ENCODE assay signal across 8 cellular contexts in the genomic region with DNA sequence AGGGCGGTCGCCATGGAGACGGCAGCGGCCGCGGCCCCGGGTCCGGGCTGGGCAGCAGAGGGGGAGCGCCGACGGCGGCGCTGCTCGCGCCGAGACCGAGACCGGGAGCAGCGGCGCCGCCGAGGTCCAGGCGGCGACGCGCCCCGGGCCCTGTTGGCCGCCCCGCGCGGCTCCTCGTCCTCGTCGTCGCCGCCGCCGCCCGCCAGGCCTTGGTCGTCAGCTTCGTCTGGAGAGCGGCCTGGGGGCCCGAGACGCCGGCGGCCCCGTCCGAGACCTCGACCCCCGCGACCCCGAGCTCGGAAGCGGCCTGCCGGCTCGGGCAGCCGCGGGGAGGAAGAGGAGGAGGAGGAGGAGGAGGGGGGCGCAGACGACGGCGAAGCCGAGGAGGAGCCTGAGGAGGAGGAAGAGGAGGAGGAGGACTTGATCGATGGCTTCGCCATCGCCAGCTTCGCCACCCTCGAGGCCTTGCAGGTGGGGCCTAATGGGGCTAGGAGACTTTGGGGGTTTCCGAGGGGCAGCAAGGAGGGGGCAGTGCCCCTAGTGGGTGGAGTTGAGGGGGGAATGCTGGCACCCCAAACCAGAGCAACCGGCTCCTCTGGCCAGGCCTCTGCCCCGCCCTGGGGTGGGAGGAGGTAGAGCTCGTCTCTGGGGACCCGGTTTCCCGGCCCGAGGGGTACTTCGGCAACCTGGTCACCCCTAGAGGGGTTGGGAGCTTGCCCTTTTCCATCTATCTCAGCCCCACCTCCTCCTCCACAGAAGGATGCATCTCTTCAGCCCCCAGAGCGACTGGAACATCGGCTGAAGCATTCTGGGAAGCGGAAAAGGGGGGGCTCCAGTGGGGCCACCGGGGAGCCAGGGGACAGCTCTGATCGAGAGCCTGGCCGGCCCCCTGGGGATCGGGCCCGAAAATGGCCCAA. TPM values are rescaled to one million over a fixed set of nuclear protein-coding genes. Genes with fewer than 3 reads are reported as not detected.
DNase-seq lines count a peak whose midpoint lies in the region; ATAC-seq and TF ChIP-seq lines count a peak whose summit lies in the region.

No MANE protein-coding gene starts in this region.

- peaks cover 22% of the 10 kb centered on the region for H4K20me1 ChIP-seq in PC-9 (ENCODE audit: insufficient read depth)

- H3K4me1 Mint-ChIP-seq in activated naive CD8-positive, alpha-beta T cell treated with anti-CD3 and anti-CD28 coated beads for 36 hours: peaks cover 52% of the 10 kb centered on the region

- H2AFZ ChIP-seq in PC-9: peak overlapping the region; percentile 67

- peaks cover 28% of the 10 kb centered on the region for H3F3A ChIP-seq in PC-9 (ENCODE audit: insufficient read depth, low read depth)

- H3K27ac Mint-ChIP-seq in activated naive CD8-positive, alpha-beta T cell treated with anti-CD3 and anti-CD28 coated beads for 36 hours: peak overlapping the region; percentile 95

- ATAC-seq in right cardiac atrium (no peak), HG02642 (IDR thresholded peaks at IDR 0.05; ENCODE audit: poor library complexity, unreplicated experiment) (no peak)

- WGBS in right cardiac atrium: under 1% methylated on average over 83 of the region's 84 CpGs

- peak overlapping the region; percentile 64 for H3K4me3 ChIP-seq in GM12865 (ENCODE audit: low read depth, low read length)
- H3K4me3 ChIP-seq in PC-9: peak overlapping the region; percentile 62
- H3K4me3 ChIP-seq in right cardiac atrium (ENCODE audit: low read length): peak overlapping the region; percentile 96
- H3K4me3 ChIP-seq in skeletal muscle tissue (ENCODE audit: low read length in 3 of 3): peak overlapping the region; percentile 80 to 97 (median 86)

- H3K9me3 ChIP-seq in PC-9 (ENCODE audit: insufficient read depth, low read depth) (no peaks in the 10 kb centered on the region), right cardiac atrium (ENCODE audit: control insufficient read depth, low read length) (no peaks in the 10 kb centered on the region), skeletal muscle tissue (ENCODE audit: control insufficient read depth in 3 of 3, low read length in 3 of 3) (no peaks in the 10 kb centered on the region)

- peaks cover 43% of the 10 kb centered on the region for H3K79me2 ChIP-seq in PC-9 (ENCODE audit: low read depth)

- H3K9ac ChIP-seq in skeletal muscle tissue (ENCODE audit: low read depth in 1 of 3, low read length in 3 of 3): peak overlapping the region; percentile 97 to 98 (median 98)

- CTCF ChIA-PET in PC-9 (lab: Charles Lee): interaction anchor here (0.6 to 1.5 kb wide), 4 partner anchors 34 to 281 kb away, joined by 3 to 7 read pairs (median 4); a partner anchor contains a TSS

- H3K4me3 Mint-ChIP-seq in activated naive CD8-positive, alpha-beta T cell treated with anti-CD3 and anti-CD28 coated beads for 36 hours: peak overlapping the region; percentile 94

- no peaks in the 10 kb centered on the region for H3K9me2 ChIP-seq in PC-9 (ENCODE audit: insufficient read depth)

- no peaks in the 10 kb centered on the region for H3K9me3 Mint-ChIP-seq in activated naive CD8-positive, alpha-beta T cell treated with anti-CD3 and anti-CD28 coated beads for 36 hours

- peak overlapping the region; percentile 86 for H3K27ac ChIP-seq in PC-9
- H3K27ac ChIP-seq in right cardiac atrium (ENCODE audit: low read length): peak overlapping the region; percentile 99
- H3K27ac ChIP-seq in skeletal muscle tissue (ENCODE audit: low read depth, low read length): peak overlapping the region; percentile 98

- no peaks in the 10 kb centered on the region for H3K27me3 Mint-ChIP-seq in activated naive CD8-positive, alpha-beta T cell treated with anti-CD3 and anti-CD28 coated beads for 36 hours

- no peaks in the 10 kb centered on the region for H3K27me3 ChIP-seq in PC-9 (ENCODE audit: insufficient read depth, low read depth)
- no peaks in the 10 kb centered on the region for H3K27me3 ChIP-seq in right cardiac atrium (ENCODE audit: control insufficient read depth, insufficient read depth)
- H3K27me3 ChIP-seq in skeletal muscle tissue (ENCODE audit: control insufficient read depth in 3 of 3, insufficient read depth in 3 of 3, low read length in 3 of 3): no peaks in the 10 kb centered on the region

- POLR2A ChIA-PET in PC-9 (lab: Charles Lee; ENCODE audit: unreplicated experiment): interaction anchor here (0.5 to 1.0 kb wide), 5 partner anchors 38 to 602 kb away, joined by 4 to 11 read pairs (median 4); no protein-coding TSS in a partner anchor

- DNase-seq in GM12865 (ENCODE audit: low read depth) (peak; percentile 66), PC-9 (peak; percentile 49 to 72), right cardiac atrium (peak; percentile 58 to 83 (median 75)), SHP77 treated with DMSO at 0.1 percent for 48 hours (lab: John Stamatoyannopoulos, UW) (no peak), NCI-H187 (lab: John Stamatoyannopoulos, UW) (no peak)
- DNase-seq in activated naive CD8-positive, alpha-beta T cell treated with anti-CD3 and anti-CD28 coated beads for 36 hours: peak; percentile 63

- peak overlapping the region; percentile 97 for H3K4me2 ChIP-seq in PC-9

- H3K36me3 ChIP-seq in PC-9 (ENCODE audit: low read depth) (peaks cover 26% of the 10 kb centered on the region), skeletal muscle tissue (ENCODE audit: control insufficient read depth in 3 of 3, insufficient read depth in 3 of 3, low read length in 3 of 3) (peaks cover 51 to 56% (median 54%) of the 10 kb centered on the region in 3 donors)

- H3K4me1 ChIP-seq in PC-9 (replicated peaks; ENCODE audit: insufficient read depth) (peaks cover 26% of the 10 kb centered on the region), right cardiac atrium (ENCODE audit: control insufficient read depth, insufficient read depth, low read length) (peaks cover 12% of the 10 kb centered on the region), skeletal muscle tissue (ENCODE audit: control insufficient read depth in 3 of 3, insufficient read depth in 3 of 3, low read length in 3 of 3) (peaks cover 32 to 53% (median 43%) of the 10 kb centered on the region in 3 donors)

- no TSS peak for BruUV-seq in PC-9 (replicated peaks; lab: Mats Ljungman, UMichigan)

- peaks cover 60% of the 10 kb centered on the region for H3K36me3 Mint-ChIP-seq in activated naive CD8-positive, alpha-beta T cell treated with anti-CD3 and anti-CD28 coated beads for 36 hours

- TF ChIP-seq CTCF in GM12865 (IDR thresholded peaks at IDR 0.05; ENCODE audit: insufficient read depth, low read depth, low read length, missing control alignments): peak; percentile 11
- TF ChIP-seq CTCF in PC-9 (conservative IDR thresholded peaks at IDR 0.05): 0 out of 2 replicates have a peak, but pooled peaks have one; percentile 32

- intact Hi-C loops in PC-9 (cut with micrococcal nuclease; ENCODE audit: unreplicated experiment) (loop anchor here (1.0 to 10.0 kb wide), 8 partner anchors 75 to 795 kb away; a partner anchor contains a TSS), right cardiac atrium (cut with DNase I) (no loop called here)

RNA-seq across cellular contexts. Expression of a gene that starts 1.5 kb away (rescaled TPM):
- total RNA-seq in PC-9 (2021): 87.5 and 128 TPM in 2 replicates
- 10 to 100 TPM; 92.8 to 94.5 TPM for total RNA-seq in activated naive CD8-positive, alpha-beta T cell treated with anti-CD3 and anti-CD28 coated beads for 36 hours
- 10 to 100 TPM; 37.4 to 43.2 (median 38.4) TPM for total RNA-seq in right cardiac atrium
- polyA plus RNA-seq in right cardiac atrium: 30.4 TPM
- 7.3 TPM for total RNA-seq in skeletal muscle tissue

RNA-seq across cellular contexts. Expression of a gene that starts 9.0 kb away (rescaled TPM):
- total RNA-seq in PC-9 (2021) (67.3 and 85.3 TPM in 2 replicates), right cardiac atrium (10 to 100 TPM; 22.9 to 27.6 (median 24.3) TPM), skeletal muscle tissue (6.8 TPM)
- total RNA-seq in activated naive CD8-positive, alpha-beta T cell treated with anti-CD3 and anti-CD28 coated beads for 36 hours: 10 to 100 TPM; 90.1 to 93.3 TPM
- 19.1 TPM for polyA plus RNA-seq in right cardiac atrium

RNA-seq across cellular contexts. Expression of a gene that starts 39.2 kb away (rescaled TPM):
- total RNA-seq in PC-9 (2021): 92.0 and 116 TPM in 2 replicates
- total RNA-seq in activated naive CD8-positive, alpha-beta T cell treated with anti-CD3 and anti-CD28 coated beads for 36 hours: 10 to 100 TPM; 66.1 to 72.6 TPM
- total RNA-seq in right cardiac atrium: 10 to 100 TPM; 43.5 to 61.2 (median 46.4) TPM
- 27.6 TPM for polyA plus RNA-seq in right cardiac atrium
- total RNA-seq in skeletal muscle tissue: 17.2 TPM

RNA-seq across cellular contexts. Expression of a gene that starts 49.6 kb away (rescaled TPM):
- 9.1 and 10.1 TPM in 2 replicates for total RNA-seq in PC-9 (2021)
- 10 to 100 TPM; 14.8 to 15.5 TPM for total RNA-seq in activated naive CD8-positive, alpha-beta T cell treated with anti-CD3 and anti-CD28 coated beads for 36 hours
- total RNA-seq in right cardiac atrium: 1 to 10 TPM; 5.6 to 7.1 (median 6.3) TPM
- 3.3 TPM for polyA plus RNA-seq in right cardiac atrium
- total RNA-seq in skeletal muscle tissue: 4.7 TPM

Comparison
In these comparisons a context has a peak if more than half of its experiments do, and no peak if none do; other contexts are left out.
1. DNase-seq: peak in GM12865 (single experiment), PC-9 (2 of 2), activated naive CD8-positive, alpha-beta T cell treated with anti-CD3 and anti-CD28 coated beads for 36 hours (single experiment) and right cardiac atrium (3 of 3); none in SHP77 treated with DMSO at 0.1 percent for 48 hours (single experiment) and NCI-H187 (0 of 2).
2. Peak in every context shown above with its lines, with median percentiles within 50 percentile points of each other: H3K4me3 ChIP-seq and H3K27ac ChIP-seq.